Comparison of ENCODE assay signal across 1 cellular context in the genomic region with DNA sequence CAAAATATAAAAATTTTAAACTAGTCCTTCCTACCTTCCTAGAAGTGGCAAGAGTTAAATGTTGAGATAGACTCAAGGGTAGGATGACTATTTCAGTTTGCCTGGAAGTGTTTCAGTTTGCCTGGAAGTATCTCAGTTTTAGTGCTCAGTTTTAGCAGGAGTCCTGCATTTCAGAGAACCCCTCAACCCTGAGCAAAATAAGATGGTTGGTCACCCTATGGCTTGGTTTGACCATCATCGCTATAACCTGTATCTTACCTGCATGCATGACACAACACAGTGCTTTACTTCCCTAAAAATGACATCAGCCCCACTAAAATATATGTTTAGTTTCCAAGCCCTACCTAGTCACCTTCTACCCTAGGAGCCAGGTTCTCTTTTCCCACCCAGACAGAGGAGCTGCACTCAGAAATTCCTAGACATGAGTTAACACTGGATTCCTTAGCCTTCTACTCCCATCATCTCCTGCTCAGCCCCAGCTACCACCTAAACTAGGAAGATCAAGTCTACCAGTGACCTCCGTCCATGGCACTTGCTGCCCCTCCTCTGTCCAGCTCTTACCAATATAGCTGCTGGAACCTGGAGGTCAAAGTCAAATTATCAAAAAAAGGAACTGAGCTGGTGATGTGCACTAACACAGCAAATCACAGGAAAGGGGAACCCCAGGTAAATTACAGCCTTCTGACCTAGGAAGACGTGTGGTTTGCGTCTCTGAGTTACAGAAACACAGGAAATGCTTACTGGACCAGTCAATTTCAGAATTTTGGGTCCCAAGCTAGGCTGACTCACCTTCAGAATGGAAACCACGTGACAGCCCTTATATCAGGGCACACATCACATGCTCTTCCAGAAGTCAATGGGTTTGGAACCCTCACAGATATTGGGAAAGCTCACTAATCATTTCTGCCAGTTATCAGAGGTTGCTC.
TF ChIP-seq lines count a peak whose summit lies in the region.

No MANE protein-coding gene starts in this region.

TF ChIP-seq in GM12878, 131 proteins besides CTCF, POLR2A, EP300 and RAD21 (continues in another document):
- TF ChIP-seq CHD1 (IDR thresholded peaks at IDR 0.05; ENCODE audit: low read depth, low read length) (no peak), ZNF274 (IDR thresholded peaks at IDR 0.05; ENCODE audit: insufficient read depth, insufficient read length) (no peak), PAX8 (IDR thresholded peaks at IDR 0.05) (no peak), SMAD5 (IDR thresholded peaks at IDR 0.05; ENCODE audit: low read depth) (no peak), CBFB (IDR thresholded peaks at IDR 0.05; ENCODE audit: low read depth) (0 out of 2 replicates have a peak, but pooled peaks have one; percentile 28), SMAD1 (IDR thresholded peaks at IDR 0.05; ENCODE audit: low read depth, partially characterized antibody) (peak; percentile 34), NFIC (IDR thresholded peaks at IDR 0.05; ENCODE audit: low read depth, low read length) (peak; percentile 82), MTA3 (IDR thresholded peaks at IDR 0.05; ENCODE audit: borderline replicate concordance, low read length) (no peak), JUNB (IDR thresholded peaks at IDR 0.05) (peak; percentile 60; the same call in 1 of the 2 replicates), FOXM1 (IDR thresholded peaks at IDR 0.05; ENCODE audit: low read depth, low read length) (no peak), SRF (IDR thresholded peaks at IDR 0.05; ENCODE audit: low read depth in 2 of 2, low read length in 2 of 2) (no peak), ZNF384 (IDR thresholded peaks at IDR 0.05; ENCODE audit: borderline replicate concordance, low read depth, low read length) (no peak), CHD4 (IDR thresholded peaks at IDR 0.05) (no peak), ZBED1 (IDR thresholded peaks at IDR 0.05; ENCODE audit: borderline replicate concordance) (no peak; the same call in 1 of the 2 replicates), SMC3 (IDR thresholded peaks at IDR 0.05; ENCODE audit: borderline replicate concordance, low read length) (no peak), ZNF217 (IDR thresholded peaks at IDR 0.05) (no peak), SIX5 (IDR thresholded peaks at IDR 0.05; ENCODE audit: low read depth, low read length, severe bottlenecking) (no peak), RB1 (IDR thresholded peaks at IDR 0.05; ENCODE audit: borderline replicate concordance) (no peak), MXI1 (IDR thresholded peaks at IDR 0.05; ENCODE audit: low read depth, low read length) (peak; percentile 70; the same call in 1 of the 2 replicates), NR2C2 (IDR thresholded peaks at IDR 0.05; ENCODE audit: borderline replicate concordance, control insufficient read depth, insufficient read length, low read depth) (no peak), KAT2A (conservative IDR thresholded peaks at IDR 0.05; ENCODE audit: control insufficient read depth, low read depth, low read length) (no peak), PAX5 (IDR thresholded peaks at IDR 0.05; ENCODE audit: borderline replicate concordance, low read depth, low read length) (peak; percentile 69; the same call in 1 of the 2 replicates), EZH2 (IDR thresholded peaks at IDR 0.05; ENCODE audit: borderline replicate concordance, control insufficient read depth, low read depth, low read length) (no peak), FOS (IDR thresholded peaks at IDR 0.05; ENCODE audit: borderline replicate concordance, extremely low read depth, insufficient read length) (no peak), BHLHE40 (IDR thresholded peaks at IDR 0.05; ENCODE audit: borderline replicate concordance in 1 of 2, low read depth in 2 of 2, low read length in 1 of 2) (peak; percentile 81 to 85), RELA (IDR thresholded peaks at IDR 0.05; ENCODE audit: borderline replicate concordance, partially characterized antibody) (peak; percentile 95)
- TF ChIP-seq, protein P1, sequence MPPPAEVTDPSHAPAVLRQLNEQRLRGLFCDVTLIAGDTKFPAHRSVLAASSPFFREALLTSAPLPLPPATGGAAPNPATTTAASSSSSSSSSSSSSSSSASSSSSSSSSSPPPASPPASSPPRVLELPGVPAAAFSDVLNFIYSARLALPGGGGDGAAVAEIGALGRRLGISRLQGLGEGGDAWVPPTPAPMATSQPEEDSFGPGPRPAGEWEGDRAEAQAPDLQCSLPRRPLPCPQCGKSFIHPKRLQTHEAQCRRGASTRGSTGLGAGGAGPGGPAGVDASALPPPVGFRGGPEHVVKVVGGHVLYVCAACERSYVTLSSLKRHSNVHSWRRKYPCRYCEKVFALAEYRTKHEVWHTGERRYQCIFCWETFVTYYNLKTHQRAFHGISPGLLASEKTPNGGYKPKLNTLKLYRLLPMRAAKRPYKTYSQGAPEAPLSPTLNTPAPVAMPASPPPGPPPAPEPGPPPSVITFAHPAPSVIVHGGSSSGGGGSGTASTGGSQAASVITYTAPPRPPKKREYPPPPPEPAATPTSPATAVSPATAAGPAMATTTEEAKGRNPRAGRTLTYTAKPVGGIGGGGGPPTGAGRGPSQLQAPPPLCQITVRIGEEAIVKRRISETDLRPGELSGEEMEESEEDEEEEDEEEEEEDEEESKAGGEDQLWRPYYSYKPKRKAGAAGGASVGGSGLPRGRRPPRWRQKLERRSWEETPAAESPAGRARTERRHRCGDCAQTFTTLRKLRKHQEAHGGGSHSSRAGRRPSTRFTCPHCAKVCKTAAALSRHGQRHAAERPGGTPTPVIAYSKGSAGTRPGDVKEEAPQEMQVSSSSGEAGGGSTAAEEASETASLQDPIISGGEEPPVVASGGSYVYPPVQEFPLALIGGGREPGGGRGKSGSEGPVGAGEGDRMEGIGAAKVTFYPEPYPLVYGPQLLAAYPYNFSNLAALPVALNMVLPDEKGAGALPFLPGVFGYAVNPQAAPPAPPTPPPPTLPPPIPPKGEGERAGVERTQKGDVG (CRISPR knock-in tag; IDR thresholded peaks at IDR 0.05), result no peak
- TF ChIP-seq, protein P2, sequence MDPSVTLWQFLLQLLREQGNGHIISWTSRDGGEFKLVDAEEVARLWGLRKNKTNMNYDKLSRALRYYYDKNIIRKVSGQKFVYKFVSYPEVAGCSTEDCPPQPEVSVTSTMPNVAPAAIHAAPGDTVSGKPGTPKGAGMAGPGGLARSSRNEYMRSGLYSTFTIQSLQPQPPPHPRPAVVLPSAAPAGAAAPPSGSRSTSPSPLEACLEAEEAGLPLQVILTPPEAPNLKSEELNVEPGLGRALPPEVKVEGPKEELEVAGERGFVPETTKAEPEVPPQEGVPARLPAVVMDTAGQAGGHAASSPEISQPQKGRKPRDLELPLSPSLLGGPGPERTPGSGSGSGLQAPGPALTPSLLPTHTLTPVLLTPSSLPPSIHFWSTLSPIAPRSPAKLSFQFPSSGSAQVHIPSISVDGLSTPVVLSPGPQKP (IDR thresholded peaks at IDR 0.05; ENCODE audit: low read depth, low read length), result no peak
- TF ChIP-seq, protein P3, sequence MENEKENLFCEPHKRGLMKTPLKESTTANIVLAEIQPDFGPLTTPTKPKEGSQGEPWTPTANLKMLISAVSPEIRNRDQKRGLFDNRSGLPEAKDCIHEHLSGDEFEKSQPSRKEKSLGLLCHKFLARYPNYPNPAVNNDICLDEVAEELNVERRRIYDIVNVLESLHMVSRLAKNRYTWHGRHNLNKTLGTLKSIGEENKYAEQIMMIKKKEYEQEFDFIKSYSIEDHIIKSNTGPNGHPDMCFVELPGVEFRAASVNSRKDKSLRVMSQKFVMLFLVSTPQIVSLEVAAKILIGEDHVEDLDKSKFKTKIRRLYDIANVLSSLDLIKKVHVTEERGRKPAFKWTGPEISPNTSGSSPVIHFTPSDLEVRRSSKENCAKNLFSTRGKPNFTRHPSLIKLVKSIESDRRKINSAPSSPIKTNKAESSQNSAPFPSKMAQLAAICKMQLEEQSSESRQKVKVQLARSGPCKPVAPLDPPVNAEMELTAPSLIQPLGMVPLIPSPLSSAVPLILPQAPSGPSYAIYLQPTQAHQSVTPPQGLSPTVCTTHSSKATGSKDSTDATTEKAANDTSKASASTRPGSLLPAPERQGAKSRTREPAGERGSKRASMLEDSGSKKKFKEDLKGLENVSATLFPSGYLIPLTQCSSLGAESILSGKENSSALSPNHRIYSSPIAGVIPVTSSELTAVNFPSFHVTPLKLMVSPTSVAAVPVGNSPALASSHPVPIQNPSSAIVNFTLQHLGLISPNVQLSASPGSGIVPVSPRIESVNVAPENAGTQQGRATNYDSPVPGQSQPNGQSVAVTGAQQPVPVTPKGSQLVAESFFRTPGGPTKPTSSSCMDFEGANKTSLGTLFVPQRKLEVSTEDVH (IDR thresholded peaks at IDR 0.05; ENCODE audit: low read depth, partially characterized antibody), result no peak
- TF ChIP-seq, protein P4, sequence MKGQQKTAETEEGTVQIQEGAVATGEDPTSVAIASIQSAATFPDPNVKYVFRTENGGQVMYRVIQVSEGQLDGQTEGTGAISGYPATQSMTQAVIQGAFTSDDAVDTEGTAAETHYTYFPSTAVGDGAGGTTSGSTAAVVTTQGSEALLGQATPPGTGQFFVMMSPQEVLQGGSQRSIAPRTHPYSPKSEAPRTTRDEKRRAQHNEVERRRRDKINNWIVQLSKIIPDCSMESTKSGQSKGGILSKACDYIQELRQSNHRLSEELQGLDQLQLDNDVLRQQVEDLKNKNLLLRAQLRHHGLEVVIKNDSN (IDR thresholded peaks at IDR 0.05; ENCODE audit: borderline replicate concordance, extremely low read length, insufficient read depth, low read depth, low read length), result peak; percentile 64
- TF ChIP-seq, protein P5, sequence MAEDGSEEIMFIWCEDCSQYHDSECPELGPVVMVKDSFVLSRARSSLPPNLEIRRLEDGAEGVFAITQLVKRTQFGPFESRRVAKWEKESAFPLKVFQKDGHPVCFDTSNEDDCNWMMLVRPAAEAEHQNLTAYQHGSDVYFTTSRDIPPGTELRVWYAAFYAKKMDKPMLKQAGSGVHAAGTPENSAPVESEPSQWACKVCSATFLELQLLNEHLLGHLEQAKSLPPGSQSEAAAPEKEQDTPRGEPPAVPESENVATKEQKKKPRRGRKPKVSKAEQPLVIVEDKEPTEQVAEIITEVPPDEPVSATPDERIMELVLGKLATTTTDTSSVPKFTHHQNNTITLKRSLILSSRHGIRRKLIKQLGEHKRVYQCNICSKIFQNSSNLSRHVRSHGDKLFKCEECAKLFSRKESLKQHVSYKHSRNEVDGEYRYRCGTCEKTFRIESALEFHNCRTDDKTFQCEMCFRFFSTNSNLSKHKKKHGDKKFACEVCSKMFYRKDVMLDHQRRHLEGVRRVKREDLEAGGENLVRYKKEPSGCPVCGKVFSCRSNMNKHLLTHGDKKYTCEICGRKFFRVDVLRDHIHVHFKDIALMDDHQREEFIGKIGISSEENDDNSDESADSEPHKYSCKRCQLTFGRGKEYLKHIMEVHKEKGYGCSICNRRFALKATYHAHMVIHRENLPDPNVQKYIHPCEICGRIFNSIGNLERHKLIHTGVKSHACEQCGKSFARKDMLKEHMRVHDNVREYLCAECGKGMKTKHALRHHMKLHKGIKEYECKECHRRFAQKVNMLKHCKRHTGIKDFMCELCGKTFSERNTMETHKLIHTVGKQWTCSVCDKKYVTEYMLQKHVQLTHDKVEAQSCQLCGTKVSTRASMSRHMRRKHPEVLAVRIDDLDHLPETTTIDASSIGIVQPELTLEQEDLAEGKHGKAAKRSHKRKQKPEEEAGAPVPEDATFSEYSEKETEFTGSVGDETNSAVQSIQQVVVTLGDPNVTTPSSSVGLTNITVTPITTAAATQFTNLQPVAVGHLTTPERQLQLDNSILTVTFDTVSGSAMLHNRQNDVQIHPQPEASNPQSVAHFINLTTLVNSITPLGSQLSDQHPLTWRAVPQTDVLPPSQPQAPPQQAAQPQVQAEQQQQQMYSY (CRISPR knock-in tag; IDR thresholded peaks at IDR 0.05), result no peak
- TF ChIP-seq, protein P6, sequence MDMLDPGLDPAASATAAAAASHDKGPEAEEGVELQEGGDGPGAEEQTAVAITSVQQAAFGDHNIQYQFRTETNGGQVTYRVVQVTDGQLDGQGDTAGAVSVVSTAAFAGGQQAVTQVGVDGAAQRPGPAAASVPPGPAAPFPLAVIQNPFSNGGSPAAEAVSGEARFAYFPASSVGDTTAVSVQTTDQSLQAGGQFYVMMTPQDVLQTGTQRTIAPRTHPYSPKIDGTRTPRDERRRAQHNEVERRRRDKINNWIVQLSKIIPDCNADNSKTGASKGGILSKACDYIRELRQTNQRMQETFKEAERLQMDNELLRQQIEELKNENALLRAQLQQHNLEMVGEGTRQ (IDR thresholded peaks at IDR 0.05; ENCODE audit: borderline replicate concordance, low read depth, low read length), result peak; percentile 87
- TF ChIP-seq, protein P7, sequence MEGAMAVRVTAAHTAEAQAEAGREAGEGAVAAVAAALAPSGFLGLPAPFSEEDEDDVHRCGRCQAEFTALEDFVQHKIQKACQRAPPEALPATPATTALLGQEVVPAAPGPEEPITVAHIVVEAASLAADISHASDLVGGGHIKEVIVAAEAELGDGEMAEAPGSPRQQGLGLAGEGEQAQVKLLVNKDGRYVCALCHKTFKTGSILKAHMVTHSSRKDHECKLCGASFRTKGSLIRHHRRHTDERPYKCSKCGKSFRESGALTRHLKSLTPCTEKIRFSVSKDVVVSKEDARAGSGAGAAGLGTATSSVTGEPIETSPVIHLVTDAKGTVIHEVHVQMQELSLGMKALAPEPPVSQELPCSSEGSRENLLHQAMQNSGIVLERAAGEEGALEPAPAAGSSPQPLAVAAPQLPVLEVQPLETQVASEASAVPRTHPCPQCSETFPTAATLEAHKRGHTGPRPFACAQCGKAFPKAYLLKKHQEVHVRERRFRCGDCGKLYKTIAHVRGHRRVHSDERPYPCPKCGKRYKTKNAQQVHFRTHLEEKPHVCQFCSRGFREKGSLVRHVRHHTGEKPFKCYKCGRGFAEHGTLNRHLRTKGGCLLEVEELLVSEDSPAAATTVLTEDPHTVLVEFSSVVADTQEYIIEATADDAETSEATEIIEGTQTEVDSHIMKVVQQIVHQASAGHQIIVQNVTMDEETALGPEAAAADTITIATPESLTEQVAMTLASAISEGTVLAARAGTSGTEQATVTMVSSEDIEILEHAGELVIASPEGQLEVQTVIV (IDR thresholded peaks at IDR 0.05; ENCODE audit: borderline replicate concordance, partially characterized antibody), result no peak
- TF ChIP-seq, protein P8, sequence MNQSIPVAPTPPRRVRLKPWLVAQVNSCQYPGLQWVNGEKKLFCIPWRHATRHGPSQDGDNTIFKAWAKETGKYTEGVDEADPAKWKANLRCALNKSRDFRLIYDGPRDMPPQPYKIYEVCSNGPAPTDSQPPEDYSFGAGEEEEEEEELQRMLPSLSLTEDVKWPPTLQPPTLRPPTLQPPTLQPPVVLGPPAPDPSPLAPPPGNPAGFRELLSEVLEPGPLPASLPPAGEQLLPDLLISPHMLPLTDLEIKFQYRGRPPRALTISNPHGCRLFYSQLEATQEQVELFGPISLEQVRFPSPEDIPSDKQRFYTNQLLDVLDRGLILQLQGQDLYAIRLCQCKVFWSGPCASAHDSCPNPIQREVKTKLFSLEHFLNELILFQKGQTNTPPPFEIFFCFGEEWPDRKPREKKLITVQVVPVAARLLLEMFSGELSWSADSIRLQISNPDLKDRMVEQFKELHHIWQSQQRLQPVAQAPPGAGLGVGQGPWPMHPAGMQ (IDR thresholded peaks at IDR 0.05; ENCODE audit: borderline replicate concordance), result no peak
- TF ChIP-seq, protein P9, sequence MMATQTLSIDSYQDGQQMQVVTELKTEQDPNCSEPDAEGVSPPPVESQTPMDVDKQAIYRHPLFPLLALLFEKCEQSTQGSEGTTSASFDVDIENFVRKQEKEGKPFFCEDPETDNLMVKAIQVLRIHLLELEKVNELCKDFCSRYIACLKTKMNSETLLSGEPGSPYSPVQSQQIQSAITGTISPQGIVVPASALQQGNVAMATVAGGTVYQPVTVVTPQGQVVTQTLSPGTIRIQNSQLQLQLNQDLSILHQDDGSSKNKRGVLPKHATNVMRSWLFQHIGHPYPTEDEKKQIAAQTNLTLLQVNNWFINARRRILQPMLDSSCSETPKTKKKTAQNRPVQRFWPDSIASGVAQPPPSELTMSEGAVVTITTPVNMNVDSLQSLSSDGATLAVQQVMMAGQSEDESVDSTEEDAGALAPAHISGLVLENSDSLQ (IDR thresholded peaks at IDR 0.05), result peak; percentile 37; the same call in 1 of the 2 replicates
- TF ChIP-seq, protein P10, sequence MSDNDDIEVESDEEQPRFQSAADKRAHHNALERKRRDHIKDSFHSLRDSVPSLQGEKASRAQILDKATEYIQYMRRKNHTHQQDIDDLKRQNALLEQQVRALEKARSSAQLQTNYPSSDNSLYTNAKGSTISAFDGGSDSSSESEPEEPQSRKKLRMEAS (IDR thresholded peaks at IDR 0.05; ENCODE audit: low read depth, low read length), result no peak
